In genomic region chr20:24676978-24677370, GRCh38 we compare ENCODE assay signal across 17 cellular contexts.
DNase-seq lines count a peak whose midpoint lies in the region; ATAC-seq, FAIRE-seq and TF ChIP-seq lines count a peak whose summit lies in the region.
"Had no signal": no experiment of that assay in that cellular context is flagged by ENCODE, and none has a peak within 500 bp of the region (broad histone marks: within the 10 kb centered on the region; RNA-seq: fewer than 3 reads in every experiment).

No MANE protein-coding gene starts in this region.

- H3K9ac ChIP-seq in kidney (ENCODE audit: low read length in 2 of 2) = no peak overlapping the region

- no peak overlapping the region for H3K4me3 Mint-ChIP-seq in activated naive CD4-positive, alpha-beta T cell treated with anti-CD3 and anti-CD28 coated beads, Interleukin-2, amount 10 ng/mL, durations not matched to agents 7 days and 5 days
- H3K4me3 Mint-ChIP-seq: CD8-positive, alpha-beta memory T cell had no signal

- H3K27me3 Mint-ChIP-seq in activated naive CD4-positive, alpha-beta T cell treated with anti-CD3 and anti-CD28 coated beads, Interleukin-2, amount 10 ng/mL, durations not matched to agents 7 days and 5 days = no peaks in the 10 kb centered on the region
- H3K27me3 Mint-ChIP-seq: CD8-positive, alpha-beta memory T cell had no signal

- ATAC-seq in upper lobe of right lung = no peak
- no peak for ATAC-seq in GM21423 (IDR thresholded peaks at IDR 0.05; ENCODE audit: unreplicated experiment)
- ATAC-seq: K562 had no signal

- H3K36me3 Mint-ChIP-seq in activated naive CD4-positive, alpha-beta T cell treated with anti-CD3 and anti-CD28 coated beads, Interleukin-2, amount 10 ng/mL, durations not matched to agents 7 days and 5 days = no peaks in the 10 kb centered on the region
- H3K36me3 Mint-ChIP-seq: CD8-positive, alpha-beta memory T cell had no signal

- no peak overlapping the region for H3K27ac ChIP-seq in kidney (ENCODE audit: low read depth in 2 of 2, low read length in 2 of 2)
- no peak overlapping the region for H3K27ac ChIP-seq in upper lobe of right lung
- H3K27ac ChIP-seq in effector memory CD4-positive, alpha-beta T cell (ENCODE audit: insufficient read depth, low read length, poor library complexity, severe bottlenecking) = no peak overlapping the region
- H3K27ac ChIP-seq: C4-2B had no signal

- no peak for TF ChIP-seq CTCF in kidney (IDR thresholded peaks at IDR 0.05; ENCODE audit: borderline replicate concordance, extremely low read depth, insufficient read depth)
- TF ChIP-seq CTCF in upper lobe of right lung (IDR thresholded peaks at IDR 0.05) = no peak

- CTCF ChIA-PET in activated naive CD4-positive, alpha-beta T cell treated with anti-CD3 and anti-CD28 coated beads, Interleukin-2, amount 10 ng/mL, durations not matched to agents 7 days and 5 days (lab: Charles Lee) = no interaction called here

- no peaks in the 10 kb centered on the region for H3K27me3 ChIP-seq in upper lobe of right lung
- H3K27me3 ChIP-seq in effector memory CD4-positive, alpha-beta T cell (replicated peaks; ENCODE audit: control insufficient read depth, insufficient read depth, low read length, poor library complexity, severe bottlenecking) = no peaks in the 10 kb centered on the region
- H3K27me3 ChIP-seq: MG63 had no signal

- H3K9me3 Mint-ChIP-seq in activated naive CD4-positive, alpha-beta T cell treated with anti-CD3 and anti-CD28 coated beads, Interleukin-2, amount 10 ng/mL, durations not matched to agents 7 days and 5 days = no peaks in the 10 kb centered on the region

- peak; percentile 15 for DNase-seq in activated naive CD4-positive, alpha-beta T cell treated with anti-CD3 and anti-CD28 coated beads, Interleukin-2, amount 10 ng/mL, durations not matched to agents 7 days and 5 days
- no peak for DNase-seq in activated naive CD4-positive, alpha-beta T cell (lab: John Stamatoyannopoulos, UW)
- peak; percentile 8 for DNase-seq in kidney
- peak; percentile 45 for DNase-seq in putamen (ENCODE audit: low spot score)
- peak; percentile 17 for DNase-seq in upper lobe of right lung
- no peak for DNase-seq in effector memory CD4-positive, alpha-beta T cell
- no peak for DNase-seq in DMS79 treated with DMSO at 0.1 percent for 48 hours (lab: John Stamatoyannopoulos, UW)
- DNase-seq: 8988T, GDM1, MG63, NCI-H187, NCI-H2107, Right ventricle myocardium superior had no signal

- no peaks in the 10 kb centered on the region for H3K4me1 ChIP-seq in kidney (ENCODE audit: control insufficient read depth in 1 of 2, insufficient read depth in 1 of 2, low read depth in 1 of 2, low read length in 2 of 2)
- no peaks in the 10 kb centered on the region for H3K4me1 ChIP-seq in upper lobe of right lung
- no peaks in the 10 kb centered on the region for H3K4me1 ChIP-seq in effector memory CD4-positive, alpha-beta T cell (ENCODE audit: control insufficient read depth, insufficient read depth, low read length, poor library complexity, severe bottlenecking)

- H3K9me3 ChIP-seq in kidney (ENCODE audit: control insufficient read depth in 1 of 2, low read length in 2 of 2) (no peaks in the 10 kb centered on the region), upper lobe of right lung (no peaks in the 10 kb centered on the region)
- no peaks in the 10 kb centered on the region for H3K9me3 ChIP-seq in effector memory CD4-positive, alpha-beta T cell (ENCODE audit: control insufficient read depth, low read length)
- H3K9me3 ChIP-seq: MG63 had no signal

- intact Hi-C loops in kidney (cut with DNase I) (no loop called here), upper lobe of right lung (cut with DNase I) (no loop called here)

- H3K36me3 ChIP-seq in kidney (ENCODE audit: control insufficient read depth in 1 of 2, insufficient read depth in 2 of 2, low read length in 2 of 2) (no peaks in the 10 kb centered on the region), upper lobe of right lung (no peaks in the 10 kb centered on the region)
- no peaks in the 10 kb centered on the region for H3K36me3 ChIP-seq in effector memory CD4-positive, alpha-beta T cell (ENCODE audit: control insufficient read depth, insufficient read depth, low read length)
- H3K36me3 ChIP-seq: MG63 had no signal

- no peak for FAIRE-seq in kidney (lab: Jason Lieb, UNC)
- FAIRE-seq: K562 had no signal

- H3K4me3 ChIP-seq in kidney (ENCODE audit: low read length in 2 of 2) (no peak overlapping the region), upper lobe of right lung (no peak overlapping the region)
- H3K4me3 ChIP-seq in effector memory CD4-positive, alpha-beta T cell (ENCODE audit: insufficient read depth, low read depth, low read length, poor library complexity, severe bottlenecking) = no peak overlapping the region
- H3K4me3 ChIP-seq: K562, MG63 had no signal

- no peaks in the 10 kb centered on the region for H3K4me1 Mint-ChIP-seq in activated naive CD4-positive, alpha-beta T cell treated with anti-CD3 and anti-CD28 coated beads, Interleukin-2, amount 10 ng/mL, durations not matched to agents 7 days and 5 days
- H3K4me1 Mint-ChIP-seq: CD8-positive, alpha-beta memory T cell had no signal

- H3K27ac Mint-ChIP-seq in activated naive CD4-positive, alpha-beta T cell treated with anti-CD3 and anti-CD28 coated beads, Interleukin-2, amount 10 ng/mL, durations not matched to agents 7 days and 5 days = no peak overlapping the region
- H3K27ac Mint-ChIP-seq: CD8-positive, alpha-beta memory T cell had no signal

Comparison
In these comparisons a context has a peak if more than half of its experiments do, and no peak if none do; other contexts are left out.
1. DNase-seq: peak in activated naive CD4-positive, alpha-beta T cell treated with anti-CD3 and anti-CD28 coated beads, Interleukin-2, amount 10 ng/mL, durations not matched to agents 7 days and 5 days (single experiment), kidney (single experiment), putamen (single experiment) and upper lobe of right lung (single experiment); none in activated naive CD4-positive, alpha-beta T cell (0 of 4), effector memory CD4-positive, alpha-beta T cell (0 of 3) and DMS79 treated with DMSO at 0.1 percent for 48 hours (single experiment).